Comparison of ENCODE assay signal across 37 cellular contexts in the genomic region with DNA sequence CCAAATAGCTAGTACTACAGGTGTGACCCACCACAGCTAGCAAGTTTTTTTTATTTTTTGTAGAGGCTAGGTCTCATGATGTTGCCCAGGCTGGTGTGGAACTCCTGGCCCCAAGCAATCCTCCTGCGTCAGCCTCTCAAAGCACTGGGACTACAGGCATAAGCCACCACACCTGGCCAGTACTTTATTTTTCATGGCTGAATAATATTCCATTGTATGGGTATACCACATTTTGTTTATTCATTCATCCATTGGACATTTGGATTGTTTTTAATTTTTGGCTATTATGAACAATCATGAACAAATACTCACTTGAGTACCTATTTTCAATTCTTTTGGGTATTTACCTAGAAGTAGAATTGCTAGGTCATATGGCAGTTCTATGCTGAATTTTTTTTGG.
"Had no signal": no experiment of that assay in that cellular context is flagged by ENCODE, and none has a peak within 500 bp of the region (broad histone marks: within the 10 kb centered on the region; RNA-seq: fewer than 3 reads in every experiment).

No MANE protein-coding gene starts in this region.

- H3K4me3 ChIP-seq: adrenal gland, body of pancreas, breast epithelium, colonic mucosa had no signal

- H3K27ac ChIP-seq: adrenal gland, body of pancreas, brain microvascular endothelial cell, breast epithelium, colonic mucosa, VCaP had no signal

- H3K4me1 ChIP-seq: adrenal gland, body of pancreas, breast epithelium, colonic mucosa had no signal

- ATAC-seq: activated CD4-positive, alpha-beta T cell treated with anti-CD3 and anti-CD28 coated beads for 36 hours; activated CD4-positive, CD25-positive, alpha-beta regulatory T cell treated with anti-CD3 and anti-CD28 coated beads, Interleukin-2, amount 50 U/mL, for 24 hours; activated CD8-positive, alpha-beta memory T cell treated with anti-CD3 and anti-CD28 coated beads, Interleukin-2, amount 10 ng/mL, durations not matched to agents 7 days and 5 days; activated CD8-positive, alpha-beta T cell treated with anti-CD3 and anti-CD28 coated beads, Interleukin-2, amount 10 ng/mL, durations not matched to agents 7 days and 5 days; activated naive CD4-positive, alpha-beta T cell treated with anti-CD3 and anti-CD28 coated beads, Interleukin-2, amount 50 U/mL, for 72 hours; body of pancreas had no signal

- H3K9me3 Mint-ChIP-seq: activated CD4-positive, alpha-beta memory T cell treated with anti-CD3 and anti-CD28 coated beads, Interleukin-2, amount 10 ng/mL, durations not matched to agents 7 days and 5 days; activated CD4-positive, alpha-beta T cell treated with anti-CD3 and anti-CD28 coated beads, Interleukin-2, amount 10 ng/mL, durations not matched to agents 7 days and 5 days; activated naive CD4-positive, alpha-beta T cell treated with anti-CD3 and anti-CD28 coated beads for 36 hours; activated naive CD4-positive, alpha-beta T cell treated with anti-CD3 and anti-CD28 coated beads, Interleukin-2, amount 50 U/mL, for 72 hours; activated naive CD8-positive, alpha-beta T cell treated with anti-CD3 and anti-CD28 coated beads for 36 hours; activated T-cell treated with anti-CD3 and anti-CD28 coated beads, Interleukin-2, amount 50 U/mL, for 24 hours; activated T-helper 2 cell treated with anti-CD3 and anti-CD28 coated beads, Interferon-gamma antibody, Interleukin-2, Interleukin-4, amounts not matched to agents 10 μg/mL and 5 μg/mL and 100 μg/mL, durations not matched to agents 14 hours and 24 hours and 36 hours; central memory CD8-positive, alpha-beta T cell; T-helper 1 cell treated with Interleukin-12 subunit alpha and Interleukin-12 subunit beta and Interleukin-4 antibody, amounts not matched to agents 30 μg/mL and 1 μg/mL, for 36 hours; T-helper 2 cell treated with Interferon-gamma antibody and Interleukin-4, amounts not matched to agents 5 μg/mL and 100 μg/mL, for 36 hours had no signal

- H3K9me3 ChIP-seq: adrenal gland, body of pancreas, breast epithelium, colonic mucosa had no signal

- H3K27ac Mint-ChIP-seq: activated CD4-positive, alpha-beta memory T cell treated with anti-CD3 and anti-CD28 coated beads, Interleukin-2, amount 10 ng/mL, durations not matched to agents 7 days and 5 days; activated CD4-positive, alpha-beta T cell treated with anti-CD3 and anti-CD28 coated beads for 36 hours; activated CD4-positive, alpha-beta T cell treated with anti-CD3 and anti-CD28 coated beads, Interleukin-2, amount 10 ng/mL, durations not matched to agents 7 days and 5 days; activated CD8-positive, alpha-beta memory T cell treated with anti-CD3 and anti-CD28 coated beads, Interleukin-2, amount 10 ng/mL, durations not matched to agents 7 days and 5 days; activated CD8-positive, alpha-beta T cell treated with anti-CD3 and anti-CD28 coated beads, Interleukin-2, amount 10 ng/mL, durations not matched to agents 7 days and 5 days; activated naive CD4-positive, alpha-beta T cell treated with anti-CD3 and anti-CD28 coated beads for 36 hours; activated naive CD4-positive, alpha-beta T cell treated with anti-CD3 and anti-CD28 coated beads, Interleukin-2, amount 50 U/mL, for 72 hours; activated naive CD8-positive, alpha-beta T cell treated with anti-CD3 and anti-CD28 coated beads for 36 hours; activated T-cell treated with anti-CD3 and anti-CD28 coated beads, Interleukin-2, amount 50 U/mL, for 24 hours; activated T-helper 2 cell treated with anti-CD3 and anti-CD28 coated beads, Interferon-gamma antibody, Interleukin-2, Interleukin-4, amounts not matched to agents 10 μg/mL and 5 μg/mL and 100 μg/mL, durations not matched to agents 14 hours and 24 hours and 36 hours; T-helper 1 cell treated with Interleukin-12 subunit alpha and Interleukin-12 subunit beta and Interleukin-4 antibody, amounts not matched to agents 30 μg/mL and 1 μg/mL, for 36 hours; T-helper 2 cell treated with Interferon-gamma antibody and Interleukin-4, amounts not matched to agents 5 μg/mL and 100 μg/mL, for 36 hours had no signal

- H3K36me3 Mint-ChIP-seq: activated naive CD4-positive, alpha-beta T cell treated with anti-CD3 and anti-CD28 coated beads, Interleukin-2, amount 50 U/mL, for 72 hours; activated naive CD8-positive, alpha-beta T cell treated with anti-CD3 and anti-CD28 coated beads for 36 hours had no signal

- H3K4me3 Mint-ChIP-seq: activated CD4-positive, alpha-beta memory T cell treated with anti-CD3 and anti-CD28 coated beads, Interleukin-2, amount 10 ng/mL, durations not matched to agents 7 days and 5 days; activated CD4-positive, alpha-beta T cell treated with anti-CD3 and anti-CD28 coated beads for 36 hours; activated CD4-positive, alpha-beta T cell treated with anti-CD3 and anti-CD28 coated beads, Interleukin-2, amount 10 ng/mL, durations not matched to agents 7 days and 5 days; activated CD8-positive, alpha-beta memory T cell treated with anti-CD3 and anti-CD28 coated beads, Interleukin-2, amount 10 ng/mL, durations not matched to agents 7 days and 5 days; activated CD8-positive, alpha-beta T cell treated with anti-CD3 and anti-CD28 coated beads, Interleukin-2, amount 10 ng/mL, durations not matched to agents 7 days and 5 days; activated naive CD4-positive, alpha-beta T cell treated with anti-CD3 and anti-CD28 coated beads for 36 hours; activated naive CD8-positive, alpha-beta T cell treated with anti-CD3 and anti-CD28 coated beads for 36 hours; activated T-cell treated with anti-CD3 and anti-CD28 coated beads, Interleukin-2, amount 50 U/mL, for 24 hours; central memory CD8-positive, alpha-beta T cell; T-helper 1 cell treated with Interleukin-12 subunit alpha and Interleukin-12 subunit beta and Interleukin-4 antibody, amounts not matched to agents 30 μg/mL and 1 μg/mL, for 36 hours; T-helper 2 cell treated with Interferon-gamma antibody and Interleukin-4, amounts not matched to agents 5 μg/mL and 100 μg/mL, for 36 hours had no signal

- H3K36me3 ChIP-seq: adrenal gland, brain microvascular endothelial cell, breast epithelium, colonic mucosa had no signal

- H3K4me1 Mint-ChIP-seq: central memory CD8-positive, alpha-beta T cell had no signal

- H3K27me3 ChIP-seq: adrenal gland, body of pancreas, brain microvascular endothelial cell, breast epithelium, colonic mucosa had no signal

- H3K27me3 Mint-ChIP-seq: activated CD4-positive, alpha-beta memory T cell treated with anti-CD3 and anti-CD28 coated beads, Interleukin-2, amount 10 ng/mL, durations not matched to agents 7 days and 5 days; activated CD4-positive, alpha-beta T cell treated with anti-CD3 and anti-CD28 coated beads for 36 hours; activated CD4-positive, alpha-beta T cell treated with anti-CD3 and anti-CD28 coated beads, Interleukin-2, amount 10 ng/mL, durations not matched to agents 7 days and 5 days; activated CD8-positive, alpha-beta memory T cell treated with anti-CD3 and anti-CD28 coated beads, Interleukin-2, amount 10 ng/mL, durations not matched to agents 7 days and 5 days; activated naive CD8-positive, alpha-beta T cell treated with anti-CD3 and anti-CD28 coated beads for 36 hours; activated T-cell treated with anti-CD3 and anti-CD28 coated beads, Interleukin-2, amount 50 U/mL, for 24 hours; central memory CD8-positive, alpha-beta T cell had no signal

- DNase-seq: activated CD4-positive, alpha-beta memory T cell treated with anti-CD3 and anti-CD28 coated beads, Interleukin-2, amount 10 ng/mL, durations not matched to agents 7 days and 5 days; activated CD4-positive, alpha-beta T cell treated with anti-CD3 and anti-CD28 coated beads for 1 hour; activated CD4-positive, alpha-beta T cell treated with anti-CD3 and anti-CD28 coated beads for 36 hours; activated CD4-positive, alpha-beta T cell treated with anti-CD3 and anti-CD28 coated beads for 48 hours; activated CD4-positive, alpha-beta T cell treated with anti-CD3 and anti-CD28 coated beads, Interleukin-2, amount 10 ng/mL, durations not matched to agents 7 days and 5 days; activated CD4-positive, alpha-beta T cell treated with anti-CD3 and anti-CD28 coated beads, Interleukin-2, amount 50 U/mL, for 48 hours; activated CD4-positive, CD25-positive, alpha-beta regulatory T cell; activated CD8-positive, alpha-beta memory T cell treated with anti-CD3 and anti-CD28 coated beads for 24 hours; activated CD8-positive, alpha-beta memory T cell treated with anti-CD3 and anti-CD28 coated beads, Interleukin-2, amount 10 ng/mL, durations not matched to agents 7 days and 5 days; activated CD8-positive, alpha-beta memory T cell treated with anti-CD3 and anti-CD28 coated beads, Interleukin-2, amount 50 U/mL, for 48 hours; activated CD8-positive, alpha-beta T cell treated with anti-CD3 and anti-CD28 coated beads, Interleukin-2, amount 10 ng/mL, durations not matched to agents 7 days and 5 days; activated effector memory CD4-positive, alpha-beta T cell treated with Interleukin-2 at 50 U/mL for 16 hours; activated gamma-delta T cell treated with Interleukin-2 at 50 U/mL for 16 hours; activated naive CD4-positive, alpha-beta T cell; activated naive CD4-positive, alpha-beta T cell treated with anti-CD3 and anti-CD28 coated beads for 36 hours; activated naive CD4-positive, alpha-beta T cell treated with anti-CD3 and anti-CD28 coated beads, Interleukin-2, amount 50 U/mL, for 16 hours; activated naive CD8-positive, alpha-beta T cell treated with anti-CD3 and anti-CD28 coated beads for 36 hours; activated T-cell treated with anti-CD3 and anti-CD28 coated beads, Interleukin-2, amount 50 U/mL, for 24 hours; activated T-cell treated with anti-CD3 and anti-CD28 coated beads, Interleukin-2, amount 50 U/mL, for 48 hours; adrenal gland; amniotic stem cell; aorta; body of pancreas; brain microvascular endothelial cell; caudate nucleus; cerebellar nuclear complex; colonic mucosa; T-helper 2 cell; T-helper 9 cell had no signal
